Comparison of ENCODE assay signal across 8 cellular contexts in the genomic region with DNA sequence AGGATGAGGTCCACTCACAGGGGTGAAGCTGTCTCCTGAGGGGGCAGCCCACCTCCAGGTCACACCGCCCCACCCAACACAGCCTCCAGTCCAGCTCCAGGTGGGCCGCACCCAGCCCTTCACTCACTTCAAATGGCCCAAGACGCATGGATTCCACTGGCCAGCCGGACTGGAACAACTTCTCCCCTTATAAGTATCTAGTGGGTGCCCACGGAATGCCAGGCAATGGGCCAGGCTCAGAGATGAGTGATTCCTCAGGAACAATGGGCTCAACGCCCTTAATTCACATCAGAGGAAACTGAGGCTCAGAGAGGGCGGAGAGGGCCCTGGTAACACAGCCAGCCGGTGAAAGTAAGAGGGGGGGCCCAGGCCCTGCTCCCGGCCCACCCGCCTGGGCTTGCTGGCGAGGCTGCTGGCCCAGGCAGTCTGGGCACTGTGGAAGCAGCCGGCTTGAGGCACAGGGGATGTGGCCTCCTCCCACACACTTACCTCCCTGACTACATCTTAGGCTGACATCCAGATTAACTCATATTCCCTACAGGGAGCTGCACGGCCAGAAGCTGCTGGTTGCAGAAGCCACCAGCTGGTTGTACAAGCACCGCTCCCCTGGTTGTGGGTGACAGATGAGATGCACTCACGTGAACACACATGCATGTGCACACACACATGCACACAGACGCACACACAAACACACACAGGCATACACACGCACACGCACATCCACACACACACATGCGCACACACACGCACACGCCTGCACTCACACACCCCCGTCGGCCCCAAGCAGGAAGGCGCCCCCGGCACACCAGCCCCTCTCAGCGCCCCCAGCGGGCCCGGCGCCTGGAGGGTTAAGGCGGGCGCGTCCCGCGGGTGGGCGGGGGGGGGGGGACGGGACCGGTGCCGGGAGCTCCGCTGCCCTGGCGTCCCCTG. TPM values are rescaled to one million over a fixed set of nuclear protein-coding genes. Genes with fewer than 3 reads are reported as not detected.
DNase-seq lines count a peak whose midpoint lies in the region; ATAC-seq, FAIRE-seq and TF ChIP-seq lines count a peak whose summit lies in the region.

No MANE protein-coding gene starts in this region.

- H2AFZ ChIP-seq in mesenchymal stem cell (ENCODE audit: low read depth, low read length) = no peak overlapping the region

- H3K4ac ChIP-seq in mesenchymal stem cell (ENCODE audit: low read depth in 1 of 2, low read length in 2 of 2) = peak overlapping the region in 1 of 2 experiments; percentile 27

- peak overlapping the region in 1 of 2 experiments; percentile 90 for H3K23ac ChIP-seq in mesenchymal stem cell (ENCODE audit: low read length in 2 of 2)

- no peak for DNase-seq in activated T-cell treated with anti-CD3 and anti-CD28 coated beads, Interleukin-2, amount 50 U/mL, for 24 hours
- DNase-seq in activated T-cell treated with anti-CD3 and anti-CD28 coated beads for 4 hours (no peak), RCC 7860 (ENCODE audit: low spot score) (peak; percentile 68), mesenchymal stem cell (peak; percentile 80), transverse colon (no peak), NK-92 (lab: John Stamatoyannopoulos, UW; ENCODE audit: unreplicated experiment) (no peak)

- peak overlapping the region; percentile 51 for H3K9ac ChIP-seq in mesenchymal stem cell (ENCODE audit: low read length)

- H3K4me2 ChIP-seq in mesenchymal stem cell (ENCODE audit: low read length, poor library complexity, severe bottlenecking) = peak overlapping the region; percentile 74

- intact Hi-C loops in transverse colon (cut with DNase I; ENCODE audit: low total_unique reads) = loop anchor here (5.0 kb wide), 1 partner anchor 41 kb away; no protein-coding TSS in a partner anchor

- TF ChIP-seq CTCF in transverse colon (IDR thresholded peaks at IDR 0.05) = no peak

- H3K36me3 ChIP-seq in ectodermal cell (ENCODE audit: control insufficient read depth, insufficient read depth, low read length) = no peaks in the 10 kb centered on the region
- peaks cover 14 to 29% of the 10 kb centered on the region in 2 experiments for H3K36me3 ChIP-seq in mesenchymal stem cell (ENCODE audit: control insufficient read depth in 1 of 2, insufficient read depth in 2 of 2, low read depth in 1 of 2, low read length in 2 of 2)
- no peaks in the 10 kb centered on the region for H3K36me3 ChIP-seq in transverse colon

- H3K4me3 ChIP-seq in ectodermal cell (ENCODE audit: insufficient read depth, low read depth, low read length) = peak overlapping the region; percentile 32
- peak overlapping the region; percentile 73 to 75 for H3K4me3 ChIP-seq in mesenchymal stem cell (ENCODE audit: insufficient read depth in 1 of 2, low read depth in 1 of 2, low read length in 2 of 2)
- peak overlapping the region; percentile 54 to 60 (median 58) for H3K4me3 ChIP-seq in transverse colon

- peak overlapping the region; percentile 22 for H2BK120ac ChIP-seq in mesenchymal stem cell (ENCODE audit: low read depth, low read length)

- no peak for FAIRE-seq in RCC 7860 (lab: Jason Lieb, UNC)

- H2BK15ac ChIP-seq in mesenchymal stem cell (ENCODE audit: low read depth, poor library complexity, severe bottlenecking) = peak overlapping the region; percentile 60

- H3K4me1 Mint-ChIP-seq in activated T-cell treated with anti-CD3 and anti-CD28 coated beads, Interleukin-2, amount 50 U/mL, for 24 hours (ENCODE audit: low read depth) = peaks cover 3% of the 10 kb centered on the region

- H3K79me1 ChIP-seq in mesenchymal stem cell (replicated peaks; ENCODE audit: low read length, poor library complexity, severe bottlenecking) = peaks cover 18% of the 10 kb centered on the region

- H3K18ac ChIP-seq in mesenchymal stem cell (ENCODE audit: low read depth in 1 of 2, low read length in 2 of 2) = peak overlapping the region; percentile 5 to 95

- H3K4me1 ChIP-seq in ectodermal cell (ENCODE audit: control insufficient read depth, insufficient read depth, low read length) (peaks cover 13% of the 10 kb centered on the region), mesenchymal stem cell (ENCODE audit: control insufficient read depth, insufficient read depth, low read depth, low read length) (peaks cover 34% of the 10 kb centered on the region), transverse colon (peaks cover 0 to 39% (median 25%) of the 10 kb centered on the region in 4 donors)

- peaks cover 54% of the 10 kb centered on the region for H3K27me3 Mint-ChIP-seq in activated T-cell treated with anti-CD3 and anti-CD28 coated beads, Interleukin-2, amount 50 U/mL, for 24 hours

- no peak overlapping the region for H2BK5ac ChIP-seq in mesenchymal stem cell (ENCODE audit: low read depth, low read length, poor library complexity, severe bottlenecking)

- H3K36me3 Mint-ChIP-seq in activated T-cell treated with anti-CD3 and anti-CD28 coated beads, Interleukin-2, amount 50 U/mL, for 24 hours (ENCODE audit: low read depth) = no peaks in the 10 kb centered on the region

- H3K4me3 Mint-ChIP-seq in activated T-cell treated with anti-CD3 and anti-CD28 coated beads, Interleukin-2, amount 50 U/mL, for 24 hours = peak overlapping the region; percentile 68

- peak overlapping the region; percentile 7 for H4K8ac ChIP-seq in mesenchymal stem cell (ENCODE audit: low read length)

- no peaks in the 10 kb centered on the region for H3K9me3 Mint-ChIP-seq in activated T-cell treated with anti-CD3 and anti-CD28 coated beads, Interleukin-2, amount 50 U/mL, for 24 hours

- in situ Hi-C loops in transverse colon (cut with MboI; ENCODE audit: low pct_ligation_motif_present in 1 of 4, low pct_unique_long_range_greater_than_20kb in 1 of 4, low sequenced_read_pairs in 3 of 4) = no loop called here

- TF ChIP-seq EP300 in transverse colon (IDR thresholded peaks at IDR 0.05; ENCODE audit: low read depth) = no peak

- no peak for TF ChIP-seq POLR2A in transverse colon (IDR thresholded peaks at IDR 0.05)

- peak overlapping the region; percentile 91 for H4K91ac ChIP-seq in mesenchymal stem cell (ENCODE audit: low read length)

- no peak for ATAC-seq in HG03025 (IDR thresholded peaks at IDR 0.05; ENCODE audit: low FRiP score, unreplicated experiment)

- peaks cover 59% of the 10 kb centered on the region for H3K27me3 ChIP-seq in ectodermal cell (ENCODE audit: control insufficient read depth, insufficient read depth, low read length, poor library complexity, severe bottlenecking)
- peaks cover 8% of the 10 kb centered on the region in 2 experiments for H3K27me3 ChIP-seq in mesenchymal stem cell (ENCODE audit: control insufficient read depth in 1 of 2, insufficient read depth in 1 of 2, low read length in 2 of 2)
- peaks cover 16% of the 10 kb centered on the region for H3K27me3 ChIP-seq in transverse colon

- peak overlapping the region in 1 of 2 experiments; percentile 98 for H3K14ac ChIP-seq in mesenchymal stem cell (ENCODE audit: low read length in 2 of 2)

- peak overlapping the region; percentile 45 to 87 for H2BK12ac ChIP-seq in mesenchymal stem cell (ENCODE audit: low read length in 2 of 2)

- H3K9me3 ChIP-seq in ectodermal cell (ENCODE audit: control insufficient read depth, low read length) (no peaks in the 10 kb centered on the region), mesenchymal stem cell (ENCODE audit: control insufficient read depth, low read length) (no peaks in the 10 kb centered on the region), transverse colon (no peaks in the 10 kb centered on the region)

- H3K27ac ChIP-seq in ectodermal cell (ENCODE audit: insufficient read depth, low read depth, low read length, poor library complexity, severe bottlenecking) (no peak overlapping the region), mesenchymal stem cell (ENCODE audit: low read length, poor library complexity, severe bottlenecking) (peak overlapping the region; percentile 54), transverse colon (peak overlapping the region; percentile 86 to 91 (median 88))

- WGBS in ectodermal cell, 2 experiments = 34% methylated on average over 40 of the region's 40 CpGs
- WGBS in mesenchymal stem cell = 46% methylated on average over 22 of the region's 40 CpGs
- WGBS in transverse colon (ENCODE audit: low coverage in 1 of 2), 2 donors = 42 to 80% methylated on average over 1 to 25 of the region's 40 CpGs

- no peak overlapping the region for H3K27ac Mint-ChIP-seq in activated T-cell treated with anti-CD3 and anti-CD28 coated beads, Interleukin-2, amount 50 U/mL, for 24 hours

- peak overlapping the region; percentile 69 for H2AK5ac ChIP-seq in mesenchymal stem cell (ENCODE audit: low read length, severe bottlenecking)

RNA-seq across cellular contexts. Expression of a gene that starts 1.0 kb away (rescaled TPM):
- 6.6 TPM for polyA plus RNA-seq in ectodermal cell (2013, experiment 1 of 4)
- 8.3 TPM for polyA plus RNA-seq in ectodermal cell (2013, experiment 2 of 4)
- 5.0 TPM for polyA plus RNA-seq in ectodermal cell (2013, experiment 3 of 4)
- polyA plus RNA-seq in ectodermal cell (2013, experiment 4 of 4) = 4.2 TPM
- 56.3 TPM for polyA plus RNA-seq in mesenchymal stem cell (2013, experiment 1 of 2)
- polyA plus RNA-seq in mesenchymal stem cell (2013, experiment 2 of 2) = 57.5 TPM
- total RNA-seq in transverse colon = 10 to 100 TPM; 10.5 to 62.3 (median 23.5) TPM

Comparison
In these comparisons a context has a peak if more than half of its experiments do, and no peak if none do; other contexts are left out.
1. DNase-seq: peak in RCC 7860 (single experiment) and mesenchymal stem cell (single experiment); none in activated T-cell treated with anti-CD3 and anti-CD28 coated beads, Interleukin-2, amount 50 U/mL, for 24 hours (single experiment), activated T-cell treated with anti-CD3 and anti-CD28 coated beads for 4 hours (single experiment), transverse colon (single experiment) and NK-92 (single experiment).
2. Peak in every context shown above with its lines, with median percentiles within 50 percentile points of each other: H3K4me3 ChIP-seq.